ENCODE assay signal across 11 cellular contexts in the genomic region with DNA sequence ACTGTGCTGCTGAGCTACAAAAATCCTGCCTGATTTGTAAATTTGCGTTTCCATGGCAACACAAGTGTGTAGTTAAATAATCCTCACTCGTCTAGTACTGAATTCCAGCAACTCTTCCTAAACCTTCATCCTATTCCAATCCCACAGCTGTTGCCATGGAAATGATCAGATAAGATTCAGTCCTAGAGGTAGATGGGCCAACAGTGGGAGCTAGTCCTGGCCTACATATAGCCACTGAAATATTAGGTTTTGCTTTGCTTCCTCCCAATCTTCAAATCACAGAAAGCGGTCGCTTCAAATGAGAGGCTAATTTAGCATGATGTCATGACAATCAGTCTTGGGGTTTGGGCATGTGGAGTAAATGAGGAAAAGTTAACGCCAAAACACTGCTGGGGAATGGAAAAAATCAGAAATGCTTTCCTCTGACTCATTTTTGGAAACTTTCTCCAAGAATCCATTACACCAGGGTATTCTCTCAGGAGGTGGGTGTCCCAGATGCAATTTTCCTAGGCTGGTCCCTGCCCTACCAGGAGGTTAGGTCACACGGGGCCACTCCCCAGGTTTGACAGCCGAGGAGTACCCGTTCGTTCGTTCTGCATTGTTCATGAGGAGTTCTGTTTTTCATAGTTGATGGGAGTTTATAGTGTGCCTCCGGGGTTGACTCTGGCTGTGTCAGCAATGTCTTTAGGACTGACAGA.
DNase-seq lines count a peak whose midpoint lies in the region; TF ChIP-seq lines count a peak whose summit lies in the region.
"Had no signal": no experiment of that assay in that cellular context is flagged by ENCODE, and none has a peak within 500 bp of the region (broad histone marks: within the 10 kb centered on the region; RNA-seq: fewer than 3 reads in every experiment).

No MANE protein-coding gene starts in this region.

- H3K27me3 ChIP-seq in esophagus muscularis mucosa = no peaks in the 10 kb centered on the region
- H3K27me3 ChIP-seq in muscle layer of colon (ENCODE audit: control insufficient read depth in 1 of 2, insufficient read depth in 2 of 2, low read length in 2 of 2) = no peaks in the 10 kb centered on the region

- H3K36me3 ChIP-seq in esophagus muscularis mucosa (no peaks in the 10 kb centered on the region), muscle layer of colon (ENCODE audit: insufficient read depth, low read length) (no peaks in the 10 kb centered on the region), urinary bladder (ENCODE audit: insufficient read depth) (no peaks in the 10 kb centered on the region)

- DNase-seq in NCI-H1694 treated with DMSO at 0.1 percent for 48 hours (lab: John Stamatoyannopoulos, UW) = peak; percentile 11
- no peak for DNase-seq in NCI-H1694 (lab: John Stamatoyannopoulos, UW)
- DNase-seq in esophagus muscularis mucosa (ENCODE audit: extremely low spot score) = no peak
- no peak for DNase-seq in activated CD8-positive, alpha-beta memory T cell treated with anti-CD3 and anti-CD28 coated beads, Interleukin-2, amount 50 U/mL, for 4 hours
- DNase-seq in NCI-H1417 treated with DMSO at 0.1 percent for 48 hours (lab: John Stamatoyannopoulos, UW) = no peak
- no peak for DNase-seq in NCI-H2029 treated with DMSO at 0.1 percent for 48 hours (lab: John Stamatoyannopoulos, UW)
- DNase-seq: ACHN, immature natural killer cell, NCI-H510A had no signal

- H3K4me3 ChIP-seq in esophagus muscularis mucosa (peak overlapping the region; percentile 27 to 42 (median 34)), muscle layer of colon (ENCODE audit: low read depth in 1 of 2, low read length in 2 of 2) (peak overlapping the region in 1 of 2 donors; percentile 30), urinary bladder (ENCODE audit: low read depth, low read length) (no peak overlapping the region)

- H3K4me1 ChIP-seq in esophagus muscularis mucosa (peaks cover 0 to 11% (median 2%) of the 10 kb centered on the region in 4 donors), muscle layer of colon (ENCODE audit: insufficient read depth, low read length) (no peaks in the 10 kb centered on the region), urinary bladder (ENCODE audit: insufficient read depth) (no peaks in the 10 kb centered on the region)

- no peak for TF ChIP-seq CTCF in esophagus muscularis mucosa (IDR thresholded peaks at IDR 0.05)

- H3K9ac ChIP-seq in muscle layer of colon (ENCODE audit: low read length) = peak overlapping the region; percentile 9

- peak overlapping the region; percentile 64 to 86 (median 77) for H3K27ac ChIP-seq in esophagus muscularis mucosa (replicated peaks in 1 of 4)
- H3K27ac ChIP-seq in muscle layer of colon (ENCODE audit: low read depth, low read length) = peak overlapping the region; percentile 65
- peak overlapping the region; percentile 64 for H3K27ac ChIP-seq in urinary bladder (ENCODE audit: low read depth)

- intact Hi-C loops in esophagus muscularis mucosa (cut with DNase I) = no loop called here

- TF ChIP-seq EP300 in esophagus muscularis mucosa (IDR thresholded peaks at IDR 0.05) = no peak

- TF ChIP-seq POLR2A in esophagus muscularis mucosa (IDR thresholded peaks at IDR 0.05; ENCODE audit: low read depth) = no peak

- WGBS in esophagus muscularis mucosa = 49% methylated on average over 11 of the region's 11 CpGs
- WGBS in urinary bladder = 32% methylated on average over 11 of the region's 11 CpGs

- H3K9me3 ChIP-seq in esophagus muscularis mucosa = no peaks in the 10 kb centered on the region
- H3K9me3 ChIP-seq in muscle layer of colon (ENCODE audit: low read length) = no peaks in the 10 kb centered on the region
